Comparison of ENCODE assay signal across 9 cellular contexts in genomic region chr3:143158549-143158988, GRCh38. TPM values are rescaled to one million over a fixed set of nuclear protein-coding genes. Genes with fewer than 3 reads are reported as not detected.
A peak's percentile ranks its signal among the peaks of the same experiment; 100 is the strongest.
DNase-seq lines count a peak whose midpoint lies in the region; ATAC-seq and TF ChIP-seq lines count a peak whose summit lies in the region.
"Had no signal": no experiment of that assay in that cellular context is flagged by ENCODE, and none has a peak within 500 bp of the region (broad histone marks: within the 10 kb centered on the region; RNA-seq: fewer than 3 reads in every experiment).

No MANE protein-coding gene starts in this region.

- no peaks in the 10 kb centered on the region for H4K20me1 ChIP-seq in GM23248 (ENCODE audit: insufficient read depth)

- H3K4me3 ChIP-seq in GM23248, result no peak overlapping the region
- no peak overlapping the region for H3K4me3 ChIP-seq in gastrocnemius medialis
- no peak overlapping the region for H3K4me3 ChIP-seq in stomach
- H3K4me3 ChIP-seq: A549 had no signal

- H3K36me3 ChIP-seq in GM23248 (ENCODE audit: low read depth) (no peaks in the 10 kb centered on the region), gastrocnemius medialis (no peaks in the 10 kb centered on the region), stomach (no peaks in the 10 kb centered on the region)

- no peak for TF ChIP-seq POLR2A in gastrocnemius medialis (IDR thresholded peaks at IDR 0.05)
- TF ChIP-seq POLR2A in stomach (IDR thresholded peaks at IDR 0.05), result no peak

- no peaks in the 10 kb centered on the region for H3K36me3 Mint-ChIP-seq in activated CD4-positive, alpha-beta T cell treated with anti-CD3 and anti-CD28 coated beads for 36 hours (ENCODE audit: low read depth)

- TF ChIP-seq EP300 in stomach (IDR thresholded peaks at IDR 0.05), result no peak

- no peaks in the 10 kb centered on the region for H3K9me3 Mint-ChIP-seq in activated CD4-positive, alpha-beta T cell treated with anti-CD3 and anti-CD28 coated beads for 36 hours (ENCODE audit: low read depth)

- H3K27me3 ChIP-seq in GM23248 (replicated peaks; ENCODE audit: insufficient read depth) (no peaks in the 10 kb centered on the region), gastrocnemius medialis (no peaks in the 10 kb centered on the region), stomach (no peaks in the 10 kb centered on the region)

- CTCF ChIA-PET in activated CD4-positive, alpha-beta T cell treated with anti-CD3 and anti-CD28 coated beads for 36 hours (lab: Charles Lee), result interaction anchor here (0.8 kb wide), 1 partner anchor 38 kb away, joined by 3 read pairs; no protein-coding TSS in a partner anchor

- ATAC-seq in activated CD4-positive, alpha-beta T cell treated with anti-CD3 and anti-CD28 coated beads for 36 hours, result peak; percentile 56
- ATAC-seq in gastrocnemius medialis, result peak; percentile 39 to 86
- ATAC-seq: A549 had no signal

- in situ Hi-C loops in GM23248 (cut with MboI), result no loop called here
- in situ Hi-C loops in gastrocnemius medialis (cut with MboI; ENCODE audit: low sequenced_read_pairs in 4 of 4), result no loop called here

- intact Hi-C loops in activated CD4-positive, alpha-beta T cell treated with anti-CD3 and anti-CD28 coated beads for 36 hours (cut with DNase I, micrococcal nuclease), result no loop called here
- intact Hi-C loops in gastrocnemius medialis (cut with DNase I; ENCODE audit: low total_unique reads) (no loop called here), posterior vena cava (cut with DNase I) (no loop called here), stomach (cut with DNase I; ENCODE audit: low total_unique reads) (no loop called here)

- no peak overlapping the region for H3K4me3 Mint-ChIP-seq in activated CD4-positive, alpha-beta T cell treated with anti-CD3 and anti-CD28 coated beads for 36 hours

- WGBS in GM23248 (ENCODE audit: low coverage in 1 of 2, low lambda C conversion rate in 2 of 2, missing lambda C conversion rate in 2 of 2), 2 experiments, result 2 to 4% methylated on average over 2 of the region's 2 CpGs
- WGBS in stomach, 5 donors, result 52 to 65% (median 60%) methylated on average over 2 of the region's 2 CpGs

- no peak overlapping the region for H3K27ac Mint-ChIP-seq in activated CD4-positive, alpha-beta T cell treated with anti-CD3 and anti-CD28 coated beads for 36 hours

- H2AFZ ChIP-seq in GM23248, result no peak overlapping the region

- no peaks in the 10 kb centered on the region for H3K79me2 ChIP-seq in GM23248 (ENCODE audit: insufficient read depth)

- H3K4me2 ChIP-seq in GM23248 (ENCODE audit: unreplicated experiment), result peak overlapping the region; percentile 11
- H3K4me2 ChIP-seq: A549 had no signal

- H3K9me3 ChIP-seq in GM23248 (ENCODE audit: low read depth) (no peaks in the 10 kb centered on the region), gastrocnemius medialis (no peaks in the 10 kb centered on the region), stomach (no peaks in the 10 kb centered on the region)
- H3K9me3 ChIP-seq: A549 had no signal

- H3K4me1 Mint-ChIP-seq in activated CD4-positive, alpha-beta T cell treated with anti-CD3 and anti-CD28 coated beads for 36 hours, result peaks cover 35% of the 10 kb centered on the region

- peaks cover 21% of the 10 kb centered on the region for H3F3A ChIP-seq in GM23248 (ENCODE audit: insufficient read depth)

- no peaks in the 10 kb centered on the region for H3K9me2 ChIP-seq in GM23248 (ENCODE audit: insufficient read depth)

- H3K27ac ChIP-seq in GM23248, result no peak overlapping the region
- peak overlapping the region in 2 of 4 donors; percentile 19 to 71 for H3K27ac ChIP-seq in gastrocnemius medialis
- no peak overlapping the region for H3K27ac ChIP-seq in stomach
- H3K27ac ChIP-seq: A549 had no signal

- no peak overlapping the region for H3K9ac ChIP-seq in GM23248

- TF ChIP-seq CTCF in gastrocnemius medialis (IDR thresholded peaks at IDR 0.05 in 4 of 5, conservative IDR thresholded peaks at IDR 0.05 in 1 of 5) (no peak), stomach (IDR thresholded peaks at IDR 0.05) (no peak)

- H3K27me3 Mint-ChIP-seq in activated CD4-positive, alpha-beta T cell treated with anti-CD3 and anti-CD28 coated beads for 36 hours, result no peaks in the 10 kb centered on the region

- POLR2A ChIA-PET in activated CD4-positive, alpha-beta T cell treated with anti-CD3 and anti-CD28 coated beads for 36 hours (lab: Charles Lee), result no interaction called here

- H3K4me1 ChIP-seq in GM23248 (ENCODE audit: insufficient read depth), result peaks cover 14% of the 10 kb centered on the region
- H3K4me1 ChIP-seq in gastrocnemius medialis, result peaks cover 0 to 9% of the 10 kb centered on the region in 2 donors
- no peaks in the 10 kb centered on the region for H3K4me1 ChIP-seq in stomach
- H3K4me1 ChIP-seq: A549 had no signal

- DNase-seq in activated CD4-positive, alpha-beta T cell treated with anti-CD3 and anti-CD28 coated beads for 36 hours, result peak; percentile 28
- DNase-seq in activated CD4-positive, alpha-beta T cell treated with anti-CD3 and anti-CD28 coated beads for 1 hour, result no peak
- peak; percentile 82 for DNase-seq in GM23248
- DNase-seq in NCI-H226, result peak; percentile 21
- peak in 1 of 2 donors; percentile 14 for DNase-seq in gastrocnemius medialis
- no peak for DNase-seq in epidermal melanocyte (ENCODE audit: insufficient read length, low spot score)
- DNase-seq in posterior vena cava (ENCODE audit: low spot score), result no peak
- DNase-seq in stomach, result no peak

RNA-seq across cellular contexts. Expression of gene CHST2, which starts 39.0 kb away (rescaled TPM):
- total RNA-seq in activated CD4-positive, alpha-beta T cell treated with anti-CD3 and anti-CD28 coated beads for 36 hours, result 1 to 10 TPM; 5.1 to 6.8 TPM
- 10.4 and 12.0 TPM in 2 replicates for total RNA-seq in GM23248 (2014; rRNA removed; shearing (Covaris generic))
- polyA plus RNA-seq in GM23248 (2016; fragmentation: Nextera tagmentation; extraction: Ambion mirVana) (2.1 and 2.3 TPM in 2 replicates), stomach (1 to 10 TPM in 2 of 3 donors, under 1 TPM in 1; 0.73 to 5.9 (median 4.6) TPM)
- total RNA-seq in gastrocnemius medialis (1 to 10 TPM in 3 of 4 donors, under 1 TPM in 1; 0.41 to 2.9 (median 1.8) TPM), posterior vena cava (1 to 10 TPM; 2.5 to 3.4 TPM), stomach (1 to 10 TPM in 4 of 5 donors, under 1 TPM in 1; 0.89 to 5.7 (median 2.3) TPM)

Comparison
In these comparisons a context has a peak if more than half of its experiments do, and no peak if none do; other contexts are left out.
1. DNase-seq: peak in activated CD4-positive, alpha-beta T cell treated with anti-CD3 and anti-CD28 coated beads for 36 hours (single experiment), GM23248 (single experiment) and NCI-H226 (single experiment); none in activated CD4-positive, alpha-beta T cell treated with anti-CD3 and anti-CD28 coated beads for 1 hour (single experiment), epidermal melanocyte (single experiment), posterior vena cava (single experiment) and stomach (single experiment).